ENCODE assay signal across 1 cellular context in the genomic region with DNA sequence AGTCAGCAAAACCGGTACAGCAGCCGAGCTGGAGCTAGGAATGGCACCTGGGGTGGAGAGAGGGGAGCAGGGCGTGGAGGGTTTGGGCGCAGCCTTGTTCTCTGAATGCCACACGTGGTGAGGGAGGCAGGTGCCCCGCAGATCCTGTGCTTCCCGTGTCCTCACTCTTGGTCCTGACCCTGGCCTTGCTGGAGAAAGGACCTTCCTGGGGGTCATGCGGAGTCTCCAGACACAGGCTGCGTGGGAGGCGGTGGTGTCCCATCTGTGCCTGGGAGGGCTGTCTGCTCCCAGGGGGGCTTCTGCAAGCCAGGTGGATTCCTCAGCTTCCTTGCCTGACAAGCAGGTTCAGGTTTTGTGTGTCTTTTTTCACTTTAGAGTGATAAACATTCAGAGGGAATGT.
TF ChIP-seq lines count a peak whose summit lies in the region.

No MANE protein-coding gene starts in this region.

TF ChIP-seq in GM23338, 12 proteins besides CTCF, POLR2A, EP300 and RAD21 (continued from another document):
- TF ChIP-seq, protein P1, sequence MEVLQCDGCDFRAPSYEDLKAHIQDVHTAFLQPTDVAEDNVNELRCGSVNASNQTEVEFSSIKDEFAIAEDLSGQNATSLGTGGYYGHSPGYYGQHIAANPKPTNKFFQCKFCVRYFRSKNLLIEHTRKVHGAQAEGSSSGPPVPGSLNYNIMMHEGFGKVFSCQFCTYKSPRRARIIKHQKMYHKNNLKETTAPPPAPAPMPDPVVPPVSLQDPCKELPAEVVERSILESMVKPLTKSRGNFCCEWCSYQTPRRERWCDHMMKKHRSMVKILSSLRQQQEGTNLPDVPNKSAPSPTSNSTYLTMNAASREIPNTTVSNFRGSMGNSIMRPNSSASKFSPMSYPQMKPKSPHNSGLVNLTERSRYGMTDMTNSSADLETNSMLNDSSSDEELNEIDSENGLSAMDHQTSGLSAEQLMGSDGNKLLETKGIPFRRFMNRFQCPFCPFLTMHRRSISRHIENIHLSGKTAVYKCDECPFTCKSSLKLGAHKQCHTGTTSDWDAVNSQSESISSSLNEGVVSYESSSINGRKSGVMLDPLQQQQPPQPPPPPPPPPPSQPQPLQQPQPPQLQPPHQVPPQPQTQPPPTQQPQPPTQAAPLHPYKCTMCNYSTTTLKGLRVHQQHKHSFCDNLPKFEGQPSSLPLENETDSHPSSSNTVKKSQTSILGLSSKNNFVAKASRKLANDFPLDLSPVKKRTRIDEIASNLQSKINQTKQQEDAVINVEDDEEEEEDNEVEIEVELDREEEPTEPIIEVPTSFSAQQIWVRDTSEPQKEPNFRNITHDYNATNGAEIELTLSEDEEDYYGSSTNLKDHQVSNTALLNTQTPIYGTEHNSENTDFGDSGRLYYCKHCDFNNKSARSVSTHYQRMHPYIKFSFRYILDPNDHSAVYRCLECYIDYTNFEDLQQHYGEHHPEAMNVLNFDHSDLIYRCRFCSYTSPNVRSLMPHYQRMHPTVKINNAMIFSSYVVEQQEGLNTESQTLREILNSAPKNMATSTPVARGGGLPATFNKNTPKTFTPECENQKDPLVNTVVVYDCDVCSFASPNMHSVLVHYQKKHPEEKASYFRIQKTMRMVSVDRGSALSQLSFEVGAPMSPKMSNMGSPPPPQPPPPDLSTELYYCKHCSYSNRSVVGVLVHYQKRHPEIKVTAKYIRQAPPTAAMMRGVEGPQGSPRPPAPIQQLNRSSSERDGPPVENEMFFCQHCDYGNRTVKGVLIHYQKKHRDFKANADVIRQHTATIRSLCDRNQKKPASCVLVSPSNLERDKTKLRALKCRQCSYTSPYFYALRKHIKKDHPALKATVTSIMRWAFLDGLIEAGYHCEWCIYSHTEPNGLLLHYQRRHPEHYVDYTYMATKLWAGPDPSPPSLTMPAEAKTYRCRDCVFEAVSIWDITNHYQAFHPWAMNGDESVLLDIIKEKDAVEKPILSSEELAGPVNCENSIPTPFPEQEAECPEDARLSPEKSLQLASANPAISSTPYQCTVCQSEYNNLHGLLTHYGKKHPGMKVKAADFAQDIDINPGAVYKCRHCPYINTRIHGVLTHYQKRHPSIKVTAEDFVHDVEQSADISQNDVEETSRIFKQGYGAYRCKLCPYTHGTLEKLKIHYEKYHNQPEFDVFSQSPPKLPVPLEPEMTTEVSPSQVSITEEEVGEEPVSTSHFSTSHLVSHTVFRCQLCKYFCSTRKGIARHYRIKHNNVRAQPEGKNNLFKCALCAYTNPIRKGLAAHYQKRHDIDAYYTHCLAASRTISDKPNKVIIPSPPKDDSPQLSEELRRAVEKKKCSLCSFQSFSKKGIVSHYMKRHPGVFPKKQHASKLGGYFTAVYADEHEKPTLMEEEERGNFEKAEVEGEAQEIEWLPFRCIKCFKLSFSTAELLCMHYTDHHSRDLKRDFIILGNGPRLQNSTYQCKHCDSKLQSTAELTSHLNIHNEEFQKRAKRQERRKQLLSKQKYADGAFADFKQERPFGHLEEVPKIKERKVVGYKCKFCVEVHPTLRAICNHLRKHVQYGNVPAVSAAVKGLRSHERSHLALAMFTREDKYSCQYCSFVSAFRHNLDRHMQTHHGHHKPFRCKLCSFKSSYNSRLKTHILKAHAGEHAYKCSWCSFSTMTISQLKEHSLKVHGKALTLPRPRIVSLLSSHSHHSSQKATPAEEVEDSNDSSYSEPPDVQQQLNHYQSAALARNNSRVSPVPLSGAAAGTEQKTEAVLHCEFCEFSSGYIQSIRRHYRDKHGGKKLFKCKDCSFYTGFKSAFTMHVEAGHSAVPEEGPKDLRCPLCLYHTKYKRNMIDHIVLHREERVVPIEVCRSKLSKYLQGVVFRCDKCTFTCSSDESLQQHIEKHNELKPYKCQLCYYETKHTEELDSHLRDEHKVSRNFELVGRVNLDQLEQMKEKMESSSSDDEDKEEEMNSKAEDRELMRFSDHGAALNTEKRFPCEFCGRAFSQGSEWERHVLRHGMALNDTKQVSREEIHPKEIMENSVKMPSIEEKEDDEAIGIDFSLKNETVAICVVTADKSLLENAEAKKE (CRISPR knock-in tag; IDR thresholded peaks at IDR 0.05), result no peak
- TF ChIP-seq, protein P2, sequence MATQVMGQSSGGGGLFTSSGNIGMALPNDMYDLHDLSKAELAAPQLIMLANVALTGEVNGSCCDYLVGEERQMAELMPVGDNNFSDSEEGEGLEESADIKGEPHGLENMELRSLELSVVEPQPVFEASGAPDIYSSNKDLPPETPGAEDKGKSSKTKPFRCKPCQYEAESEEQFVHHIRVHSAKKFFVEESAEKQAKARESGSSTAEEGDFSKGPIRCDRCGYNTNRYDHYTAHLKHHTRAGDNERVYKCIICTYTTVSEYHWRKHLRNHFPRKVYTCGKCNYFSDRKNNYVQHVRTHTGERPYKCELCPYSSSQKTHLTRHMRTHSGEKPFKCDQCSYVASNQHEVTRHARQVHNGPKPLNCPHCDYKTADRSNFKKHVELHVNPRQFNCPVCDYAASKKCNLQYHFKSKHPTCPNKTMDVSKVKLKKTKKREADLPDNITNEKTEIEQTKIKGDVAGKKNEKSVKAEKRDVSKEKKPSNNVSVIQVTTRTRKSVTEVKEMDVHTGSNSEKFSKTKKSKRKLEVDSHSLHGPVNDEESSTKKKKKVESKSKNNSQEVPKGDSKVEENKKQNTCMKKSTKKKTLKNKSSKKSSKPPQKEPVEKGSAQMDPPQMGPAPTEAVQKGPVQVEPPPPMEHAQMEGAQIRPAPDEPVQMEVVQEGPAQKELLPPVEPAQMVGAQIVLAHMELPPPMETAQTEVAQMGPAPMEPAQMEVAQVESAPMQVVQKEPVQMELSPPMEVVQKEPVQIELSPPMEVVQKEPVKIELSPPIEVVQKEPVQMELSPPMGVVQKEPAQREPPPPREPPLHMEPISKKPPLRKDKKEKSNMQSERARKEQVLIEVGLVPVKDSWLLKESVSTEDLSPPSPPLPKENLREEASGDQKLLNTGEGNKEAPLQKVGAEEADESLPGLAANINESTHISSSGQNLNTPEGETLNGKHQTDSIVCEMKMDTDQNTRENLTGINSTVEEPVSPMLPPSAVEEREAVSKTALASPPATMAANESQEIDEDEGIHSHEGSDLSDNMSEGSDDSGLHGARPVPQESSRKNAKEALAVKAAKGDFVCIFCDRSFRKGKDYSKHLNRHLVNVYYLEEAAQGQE (IDR thresholded peaks at IDR 0.05; ENCODE audit: unreplicated experiment), result no peak
- TF ChIP-seq CREB1 (CRISPR knock-in tag; IDR thresholded peaks at IDR 0.05; ENCODE audit: low read depth) (no peak), POLR2AphosphoS5 (IDR thresholded peaks at IDR 0.05; ENCODE audit: low read depth) (no peak), ZNF331 (CRISPR knock-in tag; IDR thresholded peaks at IDR 0.05; ENCODE audit: low read depth) (no peak), JUNB (IDR thresholded peaks at IDR 0.05; ENCODE audit: unreplicated experiment) (no peak), EZH2phosphoT487 (IDR thresholded peaks at IDR 0.05; ENCODE audit: unreplicated experiment) (no peak)
TF ChIP-seq in GM23338: peak in this region for 0.
